Comparison of ENCODE assay signal across 11 cellular contexts in genomic region chr9:98375138-98375726, GRCh38.
DNase-seq lines count a peak whose midpoint lies in the region; ATAC-seq, FAIRE-seq and TF ChIP-seq lines count a peak whose summit lies in the region.
"Had no signal": no experiment of that assay in that cellular context is flagged by ENCODE, and none has a peak within 500 bp of the region (broad histone marks: within the 10 kb centered on the region; RNA-seq: fewer than 3 reads in every experiment).

No MANE protein-coding gene starts in this region.

- H3K9me1 ChIP-seq in IMR-90 (ENCODE audit: insufficient read depth, low read length) = peaks cover 30% of the 10 kb centered on the region

- intact Hi-C loops in IMR-90 (cut with micrococcal nuclease) = no loop called here

- peak overlapping the region; percentile 87 for H4K91ac ChIP-seq in IMR-90 (ENCODE audit: insufficient read depth, low read depth, low read length)
- no peak overlapping the region for H4K91ac ChIP-seq in trophoblast cell (ENCODE audit: low read depth, low read length)

- peak overlapping the region; percentile 6 to 50; a peak in 3 of 4 replicates for H4K8ac ChIP-seq in IMR-90 (ENCODE audit: low read depth in 2 of 2, low read length in 2 of 2)
- H4K8ac ChIP-seq in trophoblast cell (ENCODE audit: low read depth, low read length) = no peak overlapping the region

- peak overlapping the region; percentile 11; the same call in 1 of the 2 replicates for H4K5ac ChIP-seq in IMR-90 (ENCODE audit: low read depth, low read length)

- peak overlapping the region; percentile 87 for H2BK120ac ChIP-seq in IMR-90 (ENCODE audit: low read depth, low read length)
- no peak overlapping the region for H2BK120ac ChIP-seq in trophoblast cell (ENCODE audit: insufficient read depth, low read length, poor library complexity)

- TF ChIP-seq RAD21 in IMR-90 (IDR thresholded peaks at IDR 0.05; ENCODE audit: low read length) = peak; percentile 21; the same call in 1 of the 2 replicates

- H3K27me3 ChIP-seq in IMR-90 (ENCODE audit: control insufficient read depth, insufficient read depth, low read length) = no peaks in the 10 kb centered on the region
- H3K27me3 ChIP-seq in trophoblast cell (ENCODE audit: insufficient read depth, low read length) = no peaks in the 10 kb centered on the region

- no peak overlapping the region for H4K12ac ChIP-seq in trophoblast cell (ENCODE audit: low read depth, low read length)

- H2BK15ac ChIP-seq in IMR-90 (ENCODE audit: low read depth, low read length) = peak overlapping the region; percentile 28; the same call in 1 of the 3 replicates

- 4% methylated on average over 3 of the region's 3 CpGs; no CpG with 5 or more reads in 1 of the 2 experiments for WGBS in IMR-90 (ENCODE audit: extremely low coverage in 2 of 2, insufficient read length in 1 of 2), 2 experiments
- no CpG with 5 or more reads among the region's 3 CpGs for WGBS in trophoblast cell (ENCODE audit: extremely low coverage, insufficient coverage, insufficient read length)

- in situ Hi-C loops in IMR-90 (cut with MboI; ENCODE audit: low sequenced_read_pairs) = no loop called here

- H3K14ac ChIP-seq in IMR-90 (replicated peaks; ENCODE audit: low read depth, low read length) (peak overlapping the region; percentile 59), trophoblast cell (ENCODE audit: low read length) (no peak overlapping the region)

- no peaks in the 10 kb centered on the region for H3K36me3 Mint-ChIP-seq in chondrocyte (ENCODE audit: low read depth)

- no peaks in the 10 kb centered on the region for H4K20me1 ChIP-seq in IMR-90 (ENCODE audit: insufficient read depth, low read length)

- CTCF ChIA-PET in IMR-90 (lab: Yijun Ruan, JAX) = interaction anchor here (1.6 kb wide), 1 partner anchor 61 kb away, joined by 3 read pairs; no protein-coding TSS in a partner anchor

- H3K4me3 ChIP-seq in IMR-90 (ENCODE audit: insufficient read depth, low read depth, low read length) (no peak overlapping the region), trophoblast cell (ENCODE audit: low read depth, low read length) (no peak overlapping the region), coronary artery (no peak overlapping the region)

- no peak overlapping the region for H3K4me3 Mint-ChIP-seq in chondrocyte (ENCODE audit: unreplicated experiment)

- no peaks in the 10 kb centered on the region for H3K27me3 Mint-ChIP-seq in chondrocyte (ENCODE audit: low read depth)

- H3K9me3 ChIP-seq in IMR-90 (ENCODE audit: control insufficient read depth, insufficient read depth, low read length) (no peaks in the 10 kb centered on the region), trophoblast cell (ENCODE audit: insufficient read depth, low read depth, low read length) (peaks cover 2% of the 10 kb centered on the region)

- H3K36me3 ChIP-seq in IMR-90 (ENCODE audit: control insufficient read depth, insufficient read depth, low read length) (no peaks in the 10 kb centered on the region), trophoblast cell (ENCODE audit: control insufficient read depth in 1 of 2, insufficient read depth in 2 of 2, low read length in 2 of 2) (no peaks in the 10 kb centered on the region)

- H3K18ac ChIP-seq in IMR-90 (ENCODE audit: low read depth, low read length) (peak overlapping the region; percentile 44; the same call in 1 of the 2 replicates), trophoblast cell (ENCODE audit: low read length) (no peak overlapping the region)

- no peak for DNase-seq in GM12892 (ENCODE audit: insufficient read length)
- DNase-seq in IMR-90 = peak; percentile 93
- no peak for DNase-seq in chondrocyte (ENCODE audit: low spot score)
- peak; percentile 68 to 82 for DNase-seq in trophoblast cell
- no peak for DNase-seq in GM19239 (ENCODE audit: insufficient read length, low spot score)
- no peak for DNase-seq in NCI-H2227 treated with DMSO at 0.1 percent for 48 hours (lab: John Stamatoyannopoulos, UW)
- DNase-seq in coronary artery (ENCODE audit: low spot score) = no peak
- no peak for DNase-seq in mesenteric fat pad (ENCODE audit: low spot score)
- DNase-seq: activated T-cell treated with anti-CD3 and anti-CD28 coated beads, Interleukin-2, amount 50 U/mL, for 48 hours; NCI-H1694 treated with DMSO at 0.1 percent for 48 hours had no signal

- no peak for TF ChIP-seq POLR2A in GM12892 (IDR thresholded peaks at IDR 0.05; ENCODE audit: low read depth, low read length)
- no peak; the same call in 1 of the 2 replicates for TF ChIP-seq POLR2A in IMR-90 (IDR thresholded peaks at IDR 0.05; ENCODE audit: low read depth, low read length)

- no peaks in the 10 kb centered on the region for H3K9me3 Mint-ChIP-seq in chondrocyte (ENCODE audit: low read depth)

- H3K27ac Mint-ChIP-seq in chondrocyte (ENCODE audit: unreplicated experiment) = peak overlapping the region; percentile 52

- H3K27ac ChIP-seq in IMR-90 (ENCODE audit: insufficient read depth, low read length) (peak overlapping the region; percentile 30; the same call in 1 of the 2 replicates), trophoblast cell (ENCODE audit: low read depth, low read length) (no peak overlapping the region), coronary artery (no peak overlapping the region)

- FAIRE-seq in GM12892 (lab: Jason Lieb, UNC) (peak; percentile 50), GM19239 (lab: Jason Lieb, UNC) (no peak)
- FAIRE-seq: endometrium had no signal

- H2AFZ ChIP-seq in IMR-90 (replicated peaks; ENCODE audit: low read length, poor library complexity) (peak overlapping the region; percentile 27), trophoblast cell (ENCODE audit: insufficient read depth, low read length, poor library complexity) (no peak overlapping the region)

- BruUV-seq in IMR-90 (replicated peaks; lab: Mats Ljungman, UMichigan) = no TSS peak

- TF ChIP-seq CTCF in IMR-90 (conservative IDR thresholded peaks at IDR 0.05; ENCODE audit: low read depth, low read length) (no peak), chondrocyte (IDR thresholded peaks at IDR 0.05) (no peak), coronary artery (IDR thresholded peaks at IDR 0.05) (no peak)

- dilution Hi-C loops in IMR-90 (cut with HindIII; ENCODE audit: low sequenced_read_pairs, unreplicated experiment) = no loop called here

- peak overlapping the region; percentile 22 for H2AK9ac ChIP-seq in IMR-90 (replicated peaks; ENCODE audit: low read depth, low read length, poor library complexity)

- peak overlapping the region; percentile 91 for H3K4ac ChIP-seq in IMR-90 (ENCODE audit: low read depth, low read length)
- no peak overlapping the region for H3K4ac ChIP-seq in trophoblast cell (ENCODE audit: low read depth, low read length)

- peaks cover 13% of the 10 kb centered on the region for H3K4me1 Mint-ChIP-seq in chondrocyte (ENCODE audit: low read depth)

- H3K4me1 ChIP-seq in IMR-90 (ENCODE audit: control insufficient read depth, insufficient read depth, low read length) = peaks cover 21% of the 10 kb centered on the region
- peaks cover 8 to 11% of the 10 kb centered on the region in 2 experiments for H3K4me1 ChIP-seq in trophoblast cell (ENCODE audit: control insufficient read depth in 1 of 2, insufficient read depth in 2 of 2, low read length in 2 of 2)

- no peak overlapping the region for H2BK12ac ChIP-seq in trophoblast cell (ENCODE audit: low read length)

- peaks cover 0 to 26% of the 10 kb centered on the region in 2 experiments; a peak in 3 of 4 replicates for H3K79me1 ChIP-seq in IMR-90 (ENCODE audit: low read depth in 1 of 2, low read length in 2 of 2)
- no peaks in the 10 kb centered on the region for H3K79me1 ChIP-seq in trophoblast cell (ENCODE audit: low read length)

- no peaks in the 10 kb centered on the region for H3K79me2 ChIP-seq in trophoblast cell (ENCODE audit: control insufficient read depth, insufficient read depth, low read length, poor library complexity)

- H3K4me2 ChIP-seq in IMR-90 (ENCODE audit: low read depth, low read length) (no peak overlapping the region), trophoblast cell (ENCODE audit: low read length) (no peak overlapping the region)

- H3K9ac ChIP-seq in IMR-90 (ENCODE audit: low read depth, low read length) = no peak overlapping the region
- H3K9ac ChIP-seq in trophoblast cell (ENCODE audit: low read length) = no peak overlapping the region

- H3K23ac ChIP-seq in IMR-90 (ENCODE audit: low read depth, low read length) = peak overlapping the region; percentile 74
- no peak overlapping the region for H3K23ac ChIP-seq in trophoblast cell (ENCODE audit: low read length)

- peak overlapping the region; percentile 75 for H3K56ac ChIP-seq in IMR-90 (ENCODE audit: extremely low read depth, insufficient read depth, low read length)

- H2AK5ac ChIP-seq in IMR-90 (ENCODE audit: low read depth, low read length) (peak overlapping the region; percentile 89), trophoblast cell (ENCODE audit: low read length) (no peak overlapping the region)

- H2BK20ac ChIP-seq in IMR-90 (ENCODE audit: low read depth, low read length) = peak overlapping the region; percentile 95

- POLR2A ChIA-PET in IMR-90 (lab: Charles Lee; ENCODE audit: unreplicated experiment) = interaction anchor here (0.5 kb wide), 1 partner anchor 151 kb away, joined by 4 read pairs; no protein-coding TSS in a partner anchor

- peak; percentile 50 for ATAC-seq in IMR-90 (ENCODE audit: low read depth)

- peak overlapping the region; percentile 83 for H2BK5ac ChIP-seq in IMR-90 (ENCODE audit: low read depth, low read length, poor library complexity, severe bottlenecking)
- H2BK5ac ChIP-seq in trophoblast cell (ENCODE audit: low read depth, low read length, poor library complexity) = no peak overlapping the region

TF ChIP-seq in IMR-90, 13 proteins besides CTCF, POLR2A, EP300 and RAD21:
- TF ChIP-seq NFE2L2 (IDR thresholded peaks at IDR 0.05; ENCODE audit: low read depth, low read length) = no peak
- TF ChIP-seq MXI1 (IDR thresholded peaks at IDR 0.05; ENCODE audit: borderline replicate concordance, low read depth, low read length) = no peak
- 0 out of 2 replicates have a peak, but pooled peaks have one; percentile 29 for TF ChIP-seq FOS (IDR thresholded peaks at IDR 0.05; ENCODE audit: low read depth, low read length)
- no peak for TF ChIP-seq CEBPB (IDR thresholded peaks at IDR 0.05; ENCODE audit: low read depth, low read length)
- no peak for TF ChIP-seq SMC3 (IDR thresholded peaks at IDR 0.05; ENCODE audit: low read depth, low read length)
- TF ChIP-seq MAZ (IDR thresholded peaks at IDR 0.05; ENCODE audit: borderline replicate concordance, low read depth, low read length) = no peak
- peak; percentile 40; the same call in 1 of the 2 replicates for TF ChIP-seq BHLHE40 (IDR thresholded peaks at IDR 0.05; ENCODE audit: low read depth, low read length)
- no peak for TF ChIP-seq MAFK (IDR thresholded peaks at IDR 0.05; ENCODE audit: low read depth, low read length)
- 0 out of 2 replicates have a peak, but pooled peaks have one; percentile 12 for TF ChIP-seq USF2 (IDR thresholded peaks at IDR 0.05; ENCODE audit: low read depth, low read length)

Comparison
In these comparisons a context has a peak if more than half of its experiments do, and no peak if none do; other contexts are left out.
1. DNase-seq: peak in IMR-90 (single experiment) and trophoblast cell (2 of 2); none in GM12892 (single experiment), chondrocyte (single experiment), GM19239 (single experiment), NCI-H2227 treated with DMSO at 0.1 percent for 48 hours (single experiment), coronary artery (single experiment) and mesenteric fat pad (single experiment).